In the genomic region with DNA sequence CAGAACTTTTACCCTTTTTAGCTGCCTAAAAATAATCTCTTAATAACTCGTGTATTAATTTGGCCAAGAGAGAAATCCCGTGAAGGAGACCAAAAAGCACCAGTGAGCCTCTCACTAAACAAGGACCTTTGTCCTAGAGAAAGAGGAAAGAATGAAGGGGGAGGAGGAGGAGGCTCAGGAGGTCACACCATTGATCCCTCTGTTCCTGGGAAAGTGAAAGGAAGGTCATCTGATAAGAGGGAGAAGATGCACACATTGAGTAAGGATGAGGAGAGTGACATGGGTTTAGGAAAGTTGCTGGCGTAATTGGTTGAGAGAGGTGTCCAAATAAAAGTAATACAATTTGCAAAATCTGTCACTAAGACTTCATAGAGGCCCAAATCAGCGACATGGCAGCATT, we compare ENCODE assay signal across 26 cellular contexts. TPM values are rescaled to one million over a fixed set of nuclear protein-coding genes. Genes with fewer than 3 reads are reported as not detected.
"Had no signal": no experiment of that assay in that cellular context is flagged by ENCODE, and none has a peak within 500 bp of the region (broad histone marks: within the 10 kb centered on the region; RNA-seq: fewer than 3 reads in every experiment).

No MANE protein-coding gene starts in this region.

- H3K36me3 Mint-ChIP-seq: stimulated activated effector memory CD8-positive, alpha-beta T cell treated with anti-CD3 and anti-CD28 coated beads, Interleukin-12 subunit alpha, Interleukin-12 subunit beta, amount 100 ng/mL, for 72 hours had no signal

- H3K36me3 ChIP-seq: colonic mucosa, esophagus squamous epithelium, heart left ventricle, left ventricle myocardium inferior, lower lobe of right lung, pancreas, tibial artery, upper lobe of left lung, uterus had no signal

- H3K4me1 Mint-ChIP-seq: immature natural killer cell; nephron; stimulated activated effector memory CD8-positive, alpha-beta T cell treated with anti-CD3 and anti-CD28 coated beads, Interleukin-12 subunit alpha, Interleukin-12 subunit beta, amount 100 ng/mL, for 72 hours had no signal

- H3K27me3 Mint-ChIP-seq: naive B cell had no signal

- DNase-seq: colonic mucosa; dermis blood vessel endothelial cell; esophagus squamous epithelium; foreskin keratinocyte; heart left ventricle; hippocampal formation; immature natural killer cell; kidney; left cardiac atrium; left ventricle myocardium inferior; lower lobe of right lung; midbrain; naive B cell; occipital lobe; pancreas; right cardiac atrium; stimulated activated CD4-positive, alpha-beta T cell treated with anti-CD3 and anti-CD28 coated beads, Interleukin-2, amount 100 ng/mL, for 48 hours; stimulated activated CD8-positive, alpha-beta memory T cell treated with anti-CD3 and anti-CD28 coated beads, Interleukin-4, amount 100 ng/mL, for 48 hours; tibial artery; uterus had no signal

- H3K27me3 ChIP-seq: colonic mucosa, pancreas, upper lobe of left lung, uterus had no signal

- H3K4me2 ChIP-seq: smooth muscle cell had no signal

- H3K9me3 ChIP-seq: colonic mucosa, lower lobe of right lung, pancreas, uterus had no signal

- FAIRE-seq: kidney, pancreas had no signal

- H3K27ac ChIP-seq: colonic mucosa, esophagus squamous epithelium, foreskin keratinocyte, heart left ventricle, left ventricle myocardium inferior, lower lobe of right lung, pancreas, tibial artery, upper lobe of left lung, uterus had no signal

- ATAC-seq: foreskin keratinocyte; heart left ventricle; left cardiac atrium; lower lobe of right lung; pancreas; right cardiac atrium; stimulated activated effector memory CD8-positive, alpha-beta T cell treated with anti-CD3 and anti-CD28 coated beads, Interleukin-12 subunit alpha, Interleukin-12 subunit beta, amount 100 ng/mL, for 72 hours had no signal

- H3K4me3 ChIP-seq: colonic mucosa, esophagus squamous epithelium, heart left ventricle, left ventricle myocardium inferior, lower lobe of right lung, pancreas, smooth muscle cell, tibial artery, upper lobe of left lung, uterus had no signal

- H3K4me3 Mint-ChIP-seq: immature natural killer cell; memory B cell; naive B cell; nephron; stimulated activated effector memory CD8-positive, alpha-beta T cell treated with anti-CD3 and anti-CD28 coated beads, Interleukin-12 subunit alpha, Interleukin-12 subunit beta, amount 100 ng/mL, for 72 hours; stimulated activated naive CD8-positive, alpha-beta T cell treated with anti-CD3 and anti-CD28 coated beads, Interleukin-15, Interleukin-2, amounts not matched to agents 100 ng/mL and 50 ng/mL, for 24 hours had no signal

- H3K4me1 ChIP-seq: colonic mucosa, esophagus squamous epithelium, foreskin keratinocyte, heart left ventricle, left ventricle myocardium inferior, lower lobe of right lung, pancreas, tibial artery, upper lobe of left lung, uterus had no signal

- H3K27ac Mint-ChIP-seq: immature natural killer cell; memory B cell; naive B cell; nephron; stimulated activated effector memory CD8-positive, alpha-beta T cell treated with anti-CD3 and anti-CD28 coated beads, Interleukin-12 subunit alpha, Interleukin-12 subunit beta, amount 100 ng/mL, for 72 hours; stimulated activated naive CD8-positive, alpha-beta T cell treated with anti-CD3 and anti-CD28 coated beads, Interleukin-15, Interleukin-2, amounts not matched to agents 100 ng/mL and 50 ng/mL, for 24 hours had no signal

RNA-seq across cellular contexts. Expression of a gene that starts 49.2 kb away (rescaled TPM):
- polyA plus RNA-seq: foreskin keratinocyte had no signal
